In genomic region chr13:96229356-96229755, GRCh38 we compare ENCODE assay signal across 9 cellular contexts.
DNase-seq lines count a peak whose midpoint lies in the region; ATAC-seq and TF ChIP-seq lines count a peak whose summit lies in the region.
"Had no signal": no experiment of that assay in that cellular context is flagged by ENCODE, and none has a peak within 500 bp of the region (broad histone marks: within the 10 kb centered on the region; RNA-seq: fewer than 3 reads in every experiment).

No MANE protein-coding gene starts in this region.

- no peak overlapping the region for H3K27ac ChIP-seq in RWPE2 (ENCODE audit: poor library complexity, severe bottlenecking)
- H3K27ac ChIP-seq: SJCRH30 had no signal

- TF ChIP-seq POLR2A in lower leg skin (IDR thresholded peaks at IDR 0.05) = no peak

- TF ChIP-seq CTCF in RWPE2 (IDR thresholded peaks at IDR 0.05; ENCODE audit: poor library complexity, severe bottlenecking) (peak; percentile 39), lower leg skin (IDR thresholded peaks at IDR 0.05) (no peak)

- H3K9me3 ChIP-seq in RWPE2 (ENCODE audit: severe bottlenecking) = no peaks in the 10 kb centered on the region
- H3K9me3 ChIP-seq: SJCRH30 had no signal

- no peaks in the 10 kb centered on the region for H3K27me3 ChIP-seq in RWPE2 (ENCODE audit: insufficient read depth, poor library complexity, severe bottlenecking)
- H3K27me3 ChIP-seq: SJCRH30 had no signal

- H3K4me3 ChIP-seq in RWPE2 (ENCODE audit: severe bottlenecking) (no peak overlapping the region), lower leg skin (ENCODE audit: low read depth, poor library complexity, severe bottlenecking) (no peak overlapping the region)
- H3K4me3 ChIP-seq: SJCRH30 had no signal

- H3K36me3 ChIP-seq in RWPE2 (ENCODE audit: low read depth) = no peaks in the 10 kb centered on the region
- H3K36me3 ChIP-seq: SJCRH30 had no signal

- ATAC-seq in GM18858 (IDR thresholded peaks at IDR 0.05; ENCODE audit: unreplicated experiment) = peak; percentile 89
- peak; percentile 84 for ATAC-seq in HG02981 (IDR thresholded peaks at IDR 0.05; ENCODE audit: unreplicated experiment)
- no peak for ATAC-seq in RWPE2 (ENCODE audit: low read depth)
- no peak for ATAC-seq in HG02571 (IDR thresholded peaks at IDR 0.05; ENCODE audit: unreplicated experiment)
- no peak for ATAC-seq in esophagus mucosa

- H3K4me1 ChIP-seq in RWPE2 (ENCODE audit: insufficient read depth, poor library complexity, severe bottlenecking) = no peaks in the 10 kb centered on the region
- H3K4me1 ChIP-seq: SJCRH30 had no signal

- no peak for DNase-seq in RWPE2 (ENCODE audit: low spot score)
- peak; percentile 3 for DNase-seq in left kidney (ENCODE audit: low read depth, low spot score)
- DNase-seq in lower leg skin (ENCODE audit: low spot score in 2 of 2) = no peak
- no peak for DNase-seq in stimulated activated naive CD4-positive, alpha-beta T cell (lab: John Stamatoyannopoulos, UW)

- 26 to 39% methylated on average over 2 of the region's 2 CpGs for WGBS in lower leg skin, 2 donors

- intact Hi-C loops in lower leg skin (cut with DNase I; ENCODE audit: low total_unique reads) = no loop called here

Comparison
In these comparisons a context has a peak if more than half of its experiments do, and no peak if none do; other contexts are left out.
1. ATAC-seq: peak in GM18858 (single experiment) and HG02981 (single experiment); none in RWPE2 (single experiment), HG02571 (single experiment) and esophagus mucosa (single experiment).